Comparison of ENCODE assay signal across 8 cellular contexts in the genomic region with DNA sequence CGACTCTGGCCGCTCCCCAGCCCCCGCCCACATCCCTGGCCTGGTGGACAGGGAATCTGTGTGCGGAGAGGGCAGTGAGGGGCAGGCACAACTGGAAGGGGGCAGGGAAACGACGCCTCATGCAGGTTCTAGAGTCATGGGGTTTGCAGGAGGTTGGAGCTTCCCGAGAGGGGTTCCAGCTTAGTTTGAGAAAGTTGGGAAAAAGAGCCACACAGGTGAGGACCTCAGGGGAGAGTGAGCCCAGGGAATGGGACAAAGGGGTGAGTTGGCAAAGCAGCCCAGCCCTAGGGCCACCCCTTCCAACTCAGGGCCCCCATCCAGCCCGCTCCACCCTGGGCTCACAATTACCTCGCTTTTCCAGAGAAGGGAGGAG. TPM values are rescaled to one million over a fixed set of nuclear protein-coding genes. Genes with fewer than 3 reads are reported as not detected.
DNase-seq lines count a peak whose midpoint lies in the region; ATAC-seq, FAIRE-seq and TF ChIP-seq lines count a peak whose summit lies in the region.

No MANE protein-coding gene starts in this region.

- no peak for DNase-seq in A673 (ENCODE audit: low spot score)
- DNase-seq in choroid plexus epithelial cell (ENCODE audit: low read depth), result peak; percentile 46
- DNase-seq in HepG2 (ENCODE audit: low spot score), result peak; percentile 60
- DNase-seq in testis, result peak; percentile 58
- DNase-seq in NCI-H1417 treated with DMSO at 0.1 percent for 48 hours (lab: John Stamatoyannopoulos, UW), result no peak
- DNase-seq in HUDEP-2 (lab: John Stamatoyannopoulos, UW; ENCODE audit: unreplicated experiment in 76 of 76), result no peak

- POLR2A ChIA-PET in A673 (lab: Charles Lee; ENCODE audit: low non-redundant PET) (interaction anchor here (0.7 kb wide), 1 partner anchor 15 kb away, joined by 4 read pairs; a partner anchor contains a TSS), HepG2 (lab: Yijun Ruan, JAX) (interaction anchor here (0.5 to 11.6 kb wide), 20 partner anchors 9 to 703 kb away, joined by 3 to 342 read pairs (median 8); a partner anchor contains a TSS)

- H3K4me2 ChIP-seq in HepG2 (ENCODE audit: low read depth, low read length), result peak overlapping the region; percentile 95

- H4K20me1 ChIP-seq in HepG2 (ENCODE audit: insufficient read depth, low read length), result peaks cover 48% of the 10 kb centered on the region

- H3K79me2 ChIP-seq in HepG2 (ENCODE audit: insufficient read depth, low read length), result peaks cover 69% of the 10 kb centered on the region

- no peak for TF ChIP-seq CTCF in A673 (conservative IDR thresholded peaks at IDR 0.05; ENCODE audit: low read depth, low read length)
- no peak for TF ChIP-seq CTCF in choroid plexus epithelial cell (conservative IDR thresholded peaks at IDR 0.05; ENCODE audit: low read depth, low read length)
- no peak for TF ChIP-seq CTCF in HepG2 (CRISPR knock-in tag; IDR thresholded peaks at IDR 0.05)
- TF ChIP-seq CTCF in testis (IDR thresholded peaks at IDR 0.05), result no peak

- no peak overlapping the region for H2AFZ ChIP-seq in HepG2 (ENCODE audit: low read length)

- peak overlapping the region; percentile 65 for H3K4me3 ChIP-seq in A673 (ENCODE audit: low read depth, low read length, poor library complexity, severe bottlenecking)
- H3K4me3 ChIP-seq in HUES64 (ENCODE audit: low read length), result peak overlapping the region; percentile 72
- peak overlapping the region; percentile 68 for H3K4me3 ChIP-seq in choroid plexus epithelial cell (ENCODE audit: low read depth, low read length)
- peak overlapping the region; percentile 76 to 94 (median 93) for H3K4me3 ChIP-seq in HepG2 (replicated peaks in 1 of 3; ENCODE audit: insufficient read depth in 1 of 3, low read depth in 2 of 3, low read length in 3 of 3)
- H3K4me3 ChIP-seq in testis, result peak overlapping the region; percentile 39 to 66

- CTCF ChIA-PET in A673 (lab: Charles Lee), result interaction anchor here (0.6 to 1.3 kb wide), 3 partner anchors 8 to 48 kb away, joined by 3 to 4 read pairs (median 3); no protein-coding TSS in a partner anchor
- CTCF ChIA-PET in HepG2 (lab: Yijun Ruan, JAX; ENCODE audit: low intra/inter-chr PET ratio, low total read pairs), result interaction anchor here (0.6 kb wide), 1 partner anchor 19 kb away, joined by 3 read pairs; a partner anchor contains a TSS

- TF ChIP-seq EP300 in HepG2 (IDR thresholded peaks at IDR 0.05; ENCODE audit: low read depth in 2 of 2, low read length in 2 of 2) (no peak), HepG2 (CRISPR knock-in tag; IDR thresholded peaks at IDR 0.05; ENCODE audit: borderline replicate concordance) (no peak)

- no peak for FAIRE-seq in HepG2 (lab: Jason Lieb, UNC)

- no peak for TF ChIP-seq RAD21 in HepG2 (CRISPR knock-in tag; IDR thresholded peaks at IDR 0.05)

- H3K9ac ChIP-seq in HUES64 (ENCODE audit: low read depth, low read length) (peak overlapping the region; percentile 87), HepG2 (ENCODE audit: insufficient read depth, low read depth, low read length) (peak overlapping the region; percentile 91)

- intact Hi-C loops in A673 (cut with micrococcal nuclease; ENCODE audit: unreplicated experiment), result no loop called here
- intact Hi-C loops in HepG2 (cut with micrococcal nuclease; ENCODE audit: unreplicated experiment), result loop anchor here (1.0 to 2.0 kb wide), 5 partner anchors 10 to 61 kb away; a partner anchor contains a TSS
- intact Hi-C loops in testis (cut with DNase I; ENCODE audit: low total_unique reads), result no loop called here

- H3K27me3 ChIP-seq in A673 (replicated peaks; ENCODE audit: insufficient read depth, low read depth, low read length, poor library complexity) (no peaks in the 10 kb centered on the region), HUES64 (ENCODE audit: insufficient read depth, low read length) (peaks cover 4% of the 10 kb centered on the region; the same call in 1 of the 2 replicates), HepG2 (ENCODE audit: control insufficient read depth in 1 of 2, insufficient read depth in 2 of 2, low read length in 2 of 2) (no peaks in the 10 kb centered on the region; a peak in 1 of 5 replicates), testis (no peaks in the 10 kb centered on the region)

- peak; percentile 10 for ATAC-seq in HepG2
- no peak for ATAC-seq in HG02623 (IDR thresholded peaks at IDR 0.05; ENCODE audit: unreplicated experiment)

- TF ChIP-seq POLR2A in HepG2 (IDR thresholded peaks at IDR 0.05; ENCODE audit: insufficient read depth in 1 of 2, low read depth in 2 of 2, low read length in 2 of 2) (peak in 1 of 2 experiments; percentile 7; a peak in 1 of 4 replicates), testis (IDR thresholded peaks at IDR 0.05) (no peak)

- H3K36me3 ChIP-seq in A673 (ENCODE audit: insufficient read depth, low read length, poor library complexity, severe bottlenecking) (no peaks in the 10 kb centered on the region), HUES64 (ENCODE audit: insufficient read depth, low read length) (peaks cover 14% of the 10 kb centered on the region), HepG2 (replicated peaks in 1 of 2; ENCODE audit: control insufficient read depth in 1 of 2, insufficient read depth in 2 of 2, low read length in 2 of 2) (peaks cover 22 to 45% of the 10 kb centered on the region in 2 experiments), testis (ENCODE audit: low read depth, missing control alignments) (no peaks in the 10 kb centered on the region)

- WGBS in HUES64, result 24% methylated on average over 7 of the region's 9 CpGs
- 3% methylated on average over 9 of the region's 9 CpGs for WGBS in HepG2 (ENCODE audit: low lambda C conversion rate)
- WGBS in testis, 2 donors, result 7% methylated on average over 9 of the region's 9 CpGs

- BruUV-seq in A673 (replicated peaks; lab: Mats Ljungman, UMichigan), result no TSS peak
- BruUV-seq in HepG2 (replicated peaks; lab: Mats Ljungman, UMichigan), result no TSS peak

- H3K27ac ChIP-seq in A673 (ENCODE audit: low read depth, low read length, poor library complexity, severe bottlenecking), result peak overlapping the region; percentile 80
- peak overlapping the region; percentile 99 for H3K27ac ChIP-seq in HUES64 (ENCODE audit: low read depth, low read length)
- H3K27ac ChIP-seq in HepG2 (ENCODE audit: extremely low read length, insufficient read depth, low read length), result peak overlapping the region; percentile 91
- peak overlapping the region; percentile 84 to 86 for H3K27ac ChIP-seq in testis

- no peaks in the 10 kb centered on the region for H3K9me3 ChIP-seq in A673 (ENCODE audit: low read depth, low read length, poor library complexity, severe bottlenecking)
- no peaks in the 10 kb centered on the region for H3K9me3 ChIP-seq in HUES64 (ENCODE audit: insufficient read depth, low read depth, low read length)
- no peaks in the 10 kb centered on the region for H3K9me3 ChIP-seq in HepG2 (ENCODE audit: low read length)
- no peaks in the 10 kb centered on the region for H3K9me3 ChIP-seq in testis

- in situ Hi-C loops in HepG2 (cut with HindIII; ENCODE audit: extremely low pct_ligation_motif_present, low pct_unique_long_range_greater_than_20kb), result no loop called here

- H3K4me1 ChIP-seq in A673 (ENCODE audit: insufficient read depth, low read length, poor library complexity, severe bottlenecking), result peaks cover 51% of the 10 kb centered on the region
- H3K4me1 ChIP-seq in HUES64 (ENCODE audit: insufficient read depth, low read length), result peaks cover 32% of the 10 kb centered on the region
- H3K4me1 ChIP-seq in HepG2 (ENCODE audit: insufficient read depth, low read length), result peaks cover 66% of the 10 kb centered on the region
- peaks cover 30% of the 10 kb centered on the region for H3K4me1 ChIP-seq in testis

RNA-seq across cellular contexts. Expression of a gene that starts 1.7 kb away (rescaled TPM):
- total RNA-seq in A673 (2021) (27.0 and 29.6 TPM in 2 replicates), HepG2 (2016; rRNA removed; fragmentation: Illumina TruSeq; extraction: Trizol) (107 and 159 TPM in 2 replicates), testis (10 to 100 TPM; 11.1 to 12.8 TPM)
- polyA plus RNA-seq in HUES64 (2013, experiment 1 of 2), result 31.1 TPM
- 32.5 TPM for polyA plus RNA-seq in HUES64 (2013, experiment 2 of 2)
- 32.3 and 32.8 TPM in 2 replicates for total RNA-seq in HepG2 (2016; cell fraction: cytosol; rRNA removed; fragmentation: Illumina TruSeq; extraction: Trizol; ENCODE audit: low read depth)
- total RNA-seq in HepG2 (2016; cell fraction: insoluble cytoplasmic fraction; rRNA removed; fragmentation: Illumina TruSeq; extraction: Trizol), result 92.8 and 167 TPM in 2 replicates
- total RNA-seq in HepG2 (2016; cell fraction: membrane; rRNA removed; fragmentation: Illumina TruSeq; extraction: Trizol), result 71.3 and 83.2 TPM in 2 replicates
- total RNA-seq in HepG2 (2016; cell fraction: nucleus; rRNA removed; fragmentation: Illumina TruSeq; extraction: Trizol), result 134 and 147 TPM in 2 replicates
- polyA plus RNA-seq in HepG2 (2011; rRNA removed) (166 and 187 TPM in 2 replicates), testis (ENCODE audit: insufficient read depth, low read depth, low replicate concordance) (8.8 TPM)
- polyA plus RNA-seq in HepG2 (2011; cell fraction: cytosol; rRNA removed), result 105 and 146 TPM in 2 replicates
- 693 and 745 TPM in 2 replicates for polyA plus RNA-seq in HepG2 (2011; cell fraction: nucleus; rRNA removed)
- polyA plus RNA-seq in HepG2 (2012), result 111 and 123 TPM in 2 replicates
- 19.8 and 20.3 TPM in 2 replicates for polyA plus RNA-seq in HepG2 (2016; cell fraction: cytosol; fragmentation: Illumina TruSeq; extraction: Trizol; ENCODE audit: low read depth)
- 106 and 117 TPM in 2 replicates for polyA plus RNA-seq in HepG2 (2016; cell fraction: insoluble cytoplasmic fraction; fragmentation: Illumina TruSeq; extraction: Trizol; ENCODE audit: low read depth)
- 48.0 and 54.9 TPM in 2 replicates for polyA plus RNA-seq in HepG2 (2016; cell fraction: membrane; fragmentation: Illumina TruSeq; extraction: Trizol; ENCODE audit: low read depth)
- 311 and 321 TPM in 2 replicates for polyA plus RNA-seq in HepG2 (2016; cell fraction: nucleus; fragmentation: Illumina TruSeq; extraction: Trizol; ENCODE audit: insufficient read depth, low read depth)
- 14.0 and 202 TPM in 2 replicates for polyA minus RNA-seq in HepG2 (2011; rRNA and poly(A)+ RNA removed; ENCODE audit: low replicate concordance)
- 51.2 and 66.4 TPM in 2 replicates for polyA minus RNA-seq in HepG2 (2011; cell fraction: cytosol; rRNA and poly(A)+ RNA removed)
- polyA minus RNA-seq in HepG2 (2011; cell fraction: nucleus; rRNA and poly(A)+ RNA removed), result 211 and 223 TPM in 2 replicates

RNA-seq across cellular contexts. Expression of a gene that starts 14.9 kb away (rescaled TPM):
- 29.9 and 34.9 TPM in 2 replicates for total RNA-seq in A673 (2021)
- polyA plus RNA-seq in HUES64 (2013, experiment 1 of 2), result 8.2 TPM
- 9.1 TPM for polyA plus RNA-seq in HUES64 (2013, experiment 2 of 2)
- 10.0 and 14.5 TPM in 2 replicates for total RNA-seq in HepG2 (2016; rRNA removed; fragmentation: Illumina TruSeq; extraction: Trizol)
- total RNA-seq in HepG2 (2016; cell fraction: cytosol; rRNA removed; fragmentation: Illumina TruSeq; extraction: Trizol; ENCODE audit: low read depth), result 5.0 and 7.0 TPM in 2 replicates
- total RNA-seq in HepG2 (2016; cell fraction: insoluble cytoplasmic fraction; rRNA removed; fragmentation: Illumina TruSeq; extraction: Trizol), result 8.7 and 16.5 TPM in 2 replicates
- total RNA-seq in HepG2 (2016; cell fraction: membrane; rRNA removed; fragmentation: Illumina TruSeq; extraction: Trizol), result 9.3 and 10.1 TPM in 2 replicates
- 12.6 and 17.1 TPM in 2 replicates for total RNA-seq in HepG2 (2016; cell fraction: nucleus; rRNA removed; fragmentation: Illumina TruSeq; extraction: Trizol)
- polyA plus RNA-seq in HepG2 (2011; rRNA removed), result 6.2 and 7.9 TPM in 2 replicates
- 4.5 and 4.9 TPM in 2 replicates for polyA plus RNA-seq in HepG2 (2011; cell fraction: cytosol; rRNA removed)
- polyA plus RNA-seq in HepG2 (2011; cell fraction: nucleus; rRNA removed), result 63.6 and 70.4 TPM in 2 replicates
- 13.1 and 14.4 TPM in 2 replicates for polyA plus RNA-seq in HepG2 (2012)
- 4.5 and 5.4 TPM in 2 replicates for polyA plus RNA-seq in HepG2 (2016; cell fraction: cytosol; fragmentation: Illumina TruSeq; extraction: Trizol; ENCODE audit: low read depth)
- polyA plus RNA-seq in HepG2 (2016; cell fraction: insoluble cytoplasmic fraction; fragmentation: Illumina TruSeq; extraction: Trizol; ENCODE audit: low read depth), result 15.4 and 15.7 TPM in 2 replicates
- 10.1 and 13.1 TPM in 2 replicates for polyA plus RNA-seq in HepG2 (2016; cell fraction: membrane; fragmentation: Illumina TruSeq; extraction: Trizol; ENCODE audit: low read depth)
- polyA plus RNA-seq in HepG2 (2016; cell fraction: nucleus; fragmentation: Illumina TruSeq; extraction: Trizol; ENCODE audit: insufficient read depth, low read depth), result 30.3 and 40.1 TPM in 2 replicates
- polyA minus RNA-seq in HepG2 (2011; rRNA and poly(A)+ RNA removed; ENCODE audit: low replicate concordance), result 2.5 and 7.3 TPM in 2 replicates
- 1.3 TPM in 1 of 2 replicates, not detected in the other for polyA minus RNA-seq in HepG2 (2011; cell fraction: cytosol; rRNA and poly(A)+ RNA removed)
- polyA minus RNA-seq in HepG2 (2011; cell fraction: nucleus; rRNA and poly(A)+ RNA removed), result 14.5 and 22.5 TPM in 2 replicates
- total RNA-seq in testis, result 10 to 100 TPM; 23.1 to 27.9 TPM
- 59.3 TPM for polyA plus RNA-seq in testis (ENCODE audit: insufficient read depth, low read depth, low replicate concordance)

RNA-seq across cellular contexts. Expression of a gene that starts 18.2 kb away (rescaled TPM):
- total RNA-seq in A673 (2021) (37.9 and 53.6 TPM in 2 replicates), HepG2 (2016; rRNA removed; fragmentation: Illumina TruSeq; extraction: Trizol) (26.5 and 38.8 TPM in 2 replicates), testis (10 to 100 TPM; 73.8 to 84.3 TPM)
- 42.0 TPM for polyA plus RNA-seq in HUES64 (2013, experiment 1 of 2)
- 55.7 TPM for polyA plus RNA-seq in HUES64 (2013, experiment 2 of 2)
- total RNA-seq in HepG2 (2016; cell fraction: cytosol; rRNA removed; fragmentation: Illumina TruSeq; extraction: Trizol; ENCODE audit: low read depth), result 50.0 and 58.3 TPM in 2 replicates
- 27.8 and 36.5 TPM in 2 replicates for total RNA-seq in HepG2 (2016; cell fraction: insoluble cytoplasmic fraction; rRNA removed; fragmentation: Illumina TruSeq; extraction: Trizol)
- total RNA-seq in HepG2 (2016; cell fraction: membrane; rRNA removed; fragmentation: Illumina TruSeq; extraction: Trizol), result 61.3 and 76.9 TPM in 2 replicates
- total RNA-seq in HepG2 (2016; cell fraction: nucleus; rRNA removed; fragmentation: Illumina TruSeq; extraction: Trizol), result 25.9 and 29.1 TPM in 2 replicates
- polyA plus RNA-seq in HepG2 (2011; rRNA removed) (85.7 and 107 TPM in 2 replicates), testis (ENCODE audit: insufficient read depth, low read depth, low replicate concordance) (80.8 TPM)
- 77.8 and 109 TPM in 2 replicates for polyA plus RNA-seq in HepG2 (2011; cell fraction: cytosol; rRNA removed)
- 406 and 434 TPM in 2 replicates for polyA plus RNA-seq in HepG2 (2011; cell fraction: nucleus; rRNA removed)
- polyA plus RNA-seq in HepG2 (2012), result 45.0 and 50.3 TPM in 2 replicates
- polyA plus RNA-seq in HepG2 (2016; cell fraction: cytosol; fragmentation: Illumina TruSeq; extraction: Trizol; ENCODE audit: low read depth), result 82.9 and 90.6 TPM in 2 replicates
- 41.4 and 46.0 TPM in 2 replicates for polyA plus RNA-seq in HepG2 (2016; cell fraction: insoluble cytoplasmic fraction; fragmentation: Illumina TruSeq; extraction: Trizol; ENCODE audit: low read depth)
- polyA plus RNA-seq in HepG2 (2016; cell fraction: membrane; fragmentation: Illumina TruSeq; extraction: Trizol; ENCODE audit: low read depth), result 87.2 and 99.7 TPM in 2 replicates
- 71.0 and 71.7 TPM in 2 replicates for polyA plus RNA-seq in HepG2 (2016; cell fraction: nucleus; fragmentation: Illumina TruSeq; extraction: Trizol; ENCODE audit: insufficient read depth, low read depth)
- 54.1 and 96.5 TPM in 2 replicates for polyA minus RNA-seq in HepG2 (2011; rRNA and poly(A)+ RNA removed; ENCODE audit: low replicate concordance)
- 9.6 and 9.8 TPM in 2 replicates for polyA minus RNA-seq in HepG2 (2011; cell fraction: cytosol; rRNA and poly(A)+ RNA removed)
- polyA minus RNA-seq in HepG2 (2011; cell fraction: nucleus; rRNA and poly(A)+ RNA removed), result 29.4 and 41.2 TPM in 2 replicates

RNA-seq across cellular contexts. Expression of a gene that starts 18.5 kb away (rescaled TPM):
- 41.1 and 51.1 TPM in 2 replicates for total RNA-seq in A673 (2021)
- 28.4 TPM for polyA plus RNA-seq in HUES64 (2013, experiment 1 of 2)
- 43.8 TPM for polyA plus RNA-seq in HUES64 (2013, experiment 2 of 2)
- 1.3 and 2.0 TPM in 2 replicates for total RNA-seq in HepG2 (2016; rRNA removed; fragmentation: Illumina TruSeq; extraction: Trizol)
- 1.5 TPM in 2 replicates for total RNA-seq in HepG2 (2016; cell fraction: cytosol; rRNA removed; fragmentation: Illumina TruSeq; extraction: Trizol; ENCODE audit: low read depth)
- 1.4 and 1.6 TPM in 2 replicates for total RNA-seq in HepG2 (2016; cell fraction: insoluble cytoplasmic fraction; rRNA removed; fragmentation: Illumina TruSeq; extraction: Trizol)
- total RNA-seq in HepG2 (2016; cell fraction: membrane; rRNA removed; fragmentation: Illumina TruSeq; extraction: Trizol), result 1.1 and 1.4 TPM in 2 replicates
- total RNA-seq in HepG2 (2016; cell fraction: nucleus; rRNA removed; fragmentation: Illumina TruSeq; extraction: Trizol), result 0.66 and 2.7 TPM in 2 replicates
- 12.4 and 17.3 TPM in 2 replicates for polyA plus RNA-seq in HepG2 (2011; rRNA removed)
- 12.3 and 28.2 TPM in 2 replicates for polyA plus RNA-seq in HepG2 (2011; cell fraction: cytosol; rRNA removed)
- polyA plus RNA-seq in HepG2 (2011; cell fraction: nucleus; rRNA removed), result 15.9 and 19.2 TPM in 2 replicates
- polyA plus RNA-seq in HepG2 (2012), result 12.9 and 25.5 TPM in 2 replicates
- 1.2 and 1.3 TPM in 2 replicates for polyA plus RNA-seq in HepG2 (2016; cell fraction: cytosol; fragmentation: Illumina TruSeq; extraction: Trizol; ENCODE audit: low read depth)
- 1.2 TPM in 2 replicates for polyA plus RNA-seq in HepG2 (2016; cell fraction: insoluble cytoplasmic fraction; fragmentation: Illumina TruSeq; extraction: Trizol; ENCODE audit: low read depth)
- polyA plus RNA-seq in HepG2 (2016; cell fraction: membrane; fragmentation: Illumina TruSeq; extraction: Trizol; ENCODE audit: low read depth), result 0.55 and 1.1 TPM in 2 replicates
- 1.7 and 1.8 TPM in 2 replicates for polyA plus RNA-seq in HepG2 (2016; cell fraction: nucleus; fragmentation: Illumina TruSeq; extraction: Trizol; ENCODE audit: insufficient read depth, low read depth)
- 40.5 and 150 TPM in 2 replicates for polyA minus RNA-seq in HepG2 (2011; rRNA and poly(A)+ RNA removed; ENCODE audit: low replicate concordance)
- polyA minus RNA-seq in HepG2 (2011; cell fraction: cytosol; rRNA and poly(A)+ RNA removed), result 4.6 and 10.5 TPM in 2 replicates
- polyA minus RNA-seq in HepG2 (2011; cell fraction: nucleus; rRNA and poly(A)+ RNA removed), result 2.7 and 4.5 TPM in 2 replicates
- total RNA-seq in testis, result 10 to 100 TPM; 27.5 to 31.7 TPM
- polyA plus RNA-seq in testis (ENCODE audit: insufficient read depth, low read depth, low replicate concordance), result 90.6 TPM

RNA-seq across cellular contexts. Expression of a gene that starts 18.6 kb away (rescaled TPM):
- 1.6 and 1.9 TPM in 2 replicates for total RNA-seq in A673 (2021)
- 1.2 TPM for polyA plus RNA-seq in HUES64 (2013, experiment 1 of 2)
- polyA plus RNA-seq in HUES64 (2013, experiment 2 of 2), result 3.1 TPM
- 0.13 and 0.15 TPM in 2 replicates for total RNA-seq in HepG2 (2016; rRNA removed; fragmentation: Illumina TruSeq; extraction: Trizol)
- total RNA-seq in HepG2 (2016; cell fraction: cytosol; rRNA removed; fragmentation: Illumina TruSeq; extraction: Trizol; ENCODE audit: low read depth), result not detected in 2 replicates
- 0.09 TPM in 1 of 2 replicates, not detected in the other for total RNA-seq in HepG2 (2016; cell fraction: insoluble cytoplasmic fraction; rRNA removed; fragmentation: Illumina TruSeq; extraction: Trizol)
- not detected in 2 replicates for total RNA-seq in HepG2 (2016; cell fraction: membrane; rRNA removed; fragmentation: Illumina TruSeq; extraction: Trizol)
- 0.16 TPM in 1 of 2 replicates, not detected in the other for total RNA-seq in HepG2 (2016; cell fraction: nucleus; rRNA removed; fragmentation: Illumina TruSeq; extraction: Trizol)
- 0.05 and 0.17 TPM in 2 replicates for polyA plus RNA-seq in HepG2 (2011; rRNA removed)
- 0.12 and 0.13 TPM in 2 replicates for polyA plus RNA-seq in HepG2 (2011; cell fraction: cytosol; rRNA removed)
- polyA plus RNA-seq in HepG2 (2011; cell fraction: nucleus; rRNA removed), result 0.21 TPM in 2 replicates
- 0.13 TPM in 1 of 2 replicates, not detected in the other for polyA plus RNA-seq in HepG2 (2012)
- polyA plus RNA-seq in HepG2 (2016; cell fraction: cytosol; fragmentation: Illumina TruSeq; extraction: Trizol; ENCODE audit: low read depth), result not detected in 2 replicates
- 0.16 TPM in 1 of 2 replicates, not detected in the other for polyA plus RNA-seq in HepG2 (2016; cell fraction: insoluble cytoplasmic fraction; fragmentation: Illumina TruSeq; extraction: Trizol; ENCODE audit: low read depth)
- polyA plus RNA-seq in HepG2 (2016; cell fraction: membrane; fragmentation: Illumina TruSeq; extraction: Trizol; ENCODE audit: low read depth), result 0.24 and 0.29 TPM in 2 replicates
- polyA plus RNA-seq in HepG2 (2016; cell fraction: nucleus; fragmentation: Illumina TruSeq; extraction: Trizol; ENCODE audit: insufficient read depth, low read depth), result 0.35 TPM in 1 of 2 replicates, not detected in the other
- polyA minus RNA-seq in HepG2 (2011; rRNA and poly(A)+ RNA removed; ENCODE audit: low replicate concordance), result 0.49 and 0.58 TPM in 2 replicates
- polyA minus RNA-seq in HepG2 (2011; cell fraction: cytosol; rRNA and poly(A)+ RNA removed), result not detected in 2 replicates
- polyA minus RNA-seq in HepG2 (2011; cell fraction: nucleus; rRNA and poly(A)+ RNA removed), result not detected in 2 replicates
- total RNA-seq in testis, result 10 to 100 TPM; 10.4 to 15.7 TPM
- polyA plus RNA-seq in testis (ENCODE audit: insufficient read depth, low read depth, low replicate concordance), result 23.1 TPM

Comparison
In these comparisons a context has a peak if more than half of its experiments do, and no peak if none do; other contexts are left out.
1. DNase-seq: peak in choroid plexus epithelial cell (single experiment), HepG2 (single experiment) and testis (single experiment); none in A673 (single experiment), NCI-H1417 treated with DMSO at 0.1 percent for 48 hours (single experiment) and HUDEP-2 (0 of 76).
2. Peak in every context shown above with its lines, with median percentiles within 50 percentile points of each other: H3K27ac ChIP-seq and H3K4me3 ChIP-seq.